9 cellular contexts compared by ENCODE assay signal in the genomic region with DNA sequence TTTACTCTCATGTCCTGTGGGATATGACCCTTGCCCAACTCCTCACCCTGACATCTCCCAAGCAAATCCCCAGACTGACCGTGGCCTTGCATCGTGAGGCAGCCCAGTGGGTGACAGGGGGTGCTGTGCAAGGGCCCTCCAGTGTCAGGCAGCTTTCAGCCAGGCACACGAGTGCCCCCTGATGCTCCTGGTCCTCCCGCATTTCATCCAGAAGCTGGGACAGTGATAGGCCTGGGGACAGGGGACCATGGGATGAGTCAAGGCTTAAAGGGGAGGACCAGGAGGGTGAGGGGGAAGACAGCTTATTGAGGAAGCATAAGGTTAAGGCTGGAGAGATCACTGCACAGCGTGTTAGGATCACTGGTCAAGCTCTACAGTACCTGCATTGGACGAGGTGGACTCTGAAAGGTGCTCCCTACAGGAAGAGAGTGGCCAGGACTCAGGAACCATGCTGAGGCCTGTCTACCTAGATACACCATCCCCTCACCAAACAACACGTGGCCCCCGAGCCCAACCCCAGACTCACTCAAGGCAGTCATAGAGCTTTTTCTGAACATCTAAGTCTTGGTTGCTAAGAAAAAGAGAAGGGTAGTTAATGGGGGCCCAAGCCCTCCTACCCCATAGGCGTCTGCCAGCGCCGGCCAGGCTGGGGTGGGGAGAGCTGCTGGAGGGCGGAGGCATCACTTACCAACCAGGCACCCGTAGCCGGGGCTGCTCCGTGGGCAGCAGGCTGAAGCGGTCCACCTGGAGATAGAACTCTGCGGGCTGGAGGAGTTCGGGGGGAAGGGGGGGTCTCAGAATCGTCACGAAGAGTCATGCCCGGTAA. TPM values are rescaled to one million over a fixed set of nuclear protein-coding genes. Genes with fewer than 3 reads are reported as not detected.
A peak's percentile ranks its signal among the peaks of the same experiment; 100 is the strongest.
DNase-seq lines count a peak whose midpoint lies in the region; ATAC-seq, FAIRE-seq and TF ChIP-seq lines count a peak whose summit lies in the region.
"Had no signal": no experiment of that assay in that cellular context is flagged by ENCODE, and none has a peak within 500 bp of the region (broad histone marks: within the 10 kb centered on the region; RNA-seq: fewer than 3 reads in every experiment).

No MANE protein-coding gene starts in this region.

- no peak overlapping the region for H2AFZ ChIP-seq in HepG2 (ENCODE audit: low read length)

- H3K4me1 ChIP-seq in HepG2 (ENCODE audit: insufficient read depth, low read length) (peaks cover 11% of the 10 kb centered on the region), thymus (ENCODE audit: control insufficient read depth, insufficient read depth, low read length) (peaks cover 14% of the 10 kb centered on the region)

- no peaks in the 10 kb centered on the region for H3K9me3 ChIP-seq in HepG2 (ENCODE audit: low read length)
- H3K9me3 ChIP-seq in thymus (ENCODE audit: control insufficient read depth): no peaks in the 10 kb centered on the region

- peak; percentile 15 for FAIRE-seq in HepG2 (lab: Jason Lieb, UNC)

- no TSS peak for BruUV-seq in HepG2 (replicated peaks; lab: Mats Ljungman, UMichigan)

- H4K20me1 ChIP-seq in HepG2 (ENCODE audit: insufficient read depth, low read length): 0 out of 2 replicates have a peak, but pooled peaks cover 3% of the 10 kb centered on the region

- peak overlapping the region; percentile 92 for H3K4me3 Mint-ChIP-seq in activated T-cell treated with anti-CD3 and anti-CD28 coated beads, Interleukin-2, amount 50 U/mL, for 24 hours
- H3K4me3 Mint-ChIP-seq in activated naive CD8-positive, alpha-beta T cell treated with anti-CD3 and anti-CD28 coated beads for 36 hours: peak overlapping the region; percentile 92

- H3K27me3 ChIP-seq in HepG2 (ENCODE audit: control insufficient read depth in 1 of 2, insufficient read depth in 2 of 2, low read length in 2 of 2): peaks cover 0 to 7% of the 10 kb centered on the region in 2 experiments; a peak in 4 of 5 replicates
- no peaks in the 10 kb centered on the region for H3K27me3 ChIP-seq in thymus (ENCODE audit: control insufficient read depth, insufficient read depth)

- H3K4me2 ChIP-seq in HepG2 (ENCODE audit: low read depth, low read length): peak overlapping the region; percentile 94

- TF ChIP-seq RAD21 in HepG2 (CRISPR knock-in tag; IDR thresholded peaks at IDR 0.05): no peak

- H3K27me3 Mint-ChIP-seq in activated T-cell treated with anti-CD3 and anti-CD28 coated beads, Interleukin-2, amount 50 U/mL, for 24 hours: no peaks in the 10 kb centered on the region
- no peaks in the 10 kb centered on the region for H3K27me3 Mint-ChIP-seq in activated naive CD8-positive, alpha-beta T cell treated with anti-CD3 and anti-CD28 coated beads for 36 hours

- H3K4me3 ChIP-seq in HepG2 (replicated peaks in 1 of 3; ENCODE audit: insufficient read depth in 1 of 3, low read depth in 2 of 3, low read length in 3 of 3) (peak overlapping the region; percentile 73 to 94 (median 93)), thymus (ENCODE audit: low read length) (peak overlapping the region; percentile 66)

- POLR2A ChIA-PET in HepG2 (lab: Yijun Ruan, JAX): interaction anchor here (1.1 kb wide), 1 partner anchor 130 kb away, joined by 3 read pairs; a partner anchor contains a TSS

- peaks cover 11% of the 10 kb centered on the region for H3K79me2 ChIP-seq in HepG2 (ENCODE audit: insufficient read depth, low read length)

- TF ChIP-seq EP300 in HepG2 (IDR thresholded peaks at IDR 0.05; ENCODE audit: low read depth in 2 of 2, low read length in 2 of 2) (no peak), HepG2 (CRISPR knock-in tag; IDR thresholded peaks at IDR 0.05; ENCODE audit: borderline replicate concordance) (no peak)

- peaks cover 6 to 10% of the 10 kb centered on the region in 2 experiments; a peak in 4 of 5 replicates for H3K36me3 ChIP-seq in HepG2 (replicated peaks in 1 of 2; ENCODE audit: control insufficient read depth in 1 of 2, insufficient read depth in 2 of 2, low read length in 2 of 2)
- peaks cover 60% of the 10 kb centered on the region for H3K36me3 ChIP-seq in thymus (ENCODE audit: control insufficient read depth, insufficient read depth)

- 33% methylated on average over 19 of the region's 21 CpGs for WGBS in HepG2 (ENCODE audit: low lambda C conversion rate)
- WGBS in thymus: 48% methylated on average over 21 of the region's 21 CpGs

- peaks cover 29% of the 10 kb centered on the region for H3K4me1 Mint-ChIP-seq in activated T-cell treated with anti-CD3 and anti-CD28 coated beads, Interleukin-2, amount 50 U/mL, for 24 hours (ENCODE audit: low read depth)
- H3K4me1 Mint-ChIP-seq in activated naive CD8-positive, alpha-beta T cell treated with anti-CD3 and anti-CD28 coated beads for 36 hours: peaks cover 26% of the 10 kb centered on the region

- in situ Hi-C loops in HepG2 (cut with HindIII; ENCODE audit: extremely low pct_ligation_motif_present, low pct_unique_long_range_greater_than_20kb): no loop called here

- no peak for TF ChIP-seq CTCF in HepG2 (CRISPR knock-in tag; IDR thresholded peaks at IDR 0.05)

- peak overlapping the region; percentile 87 for H3K27ac ChIP-seq in HepG2 (ENCODE audit: extremely low read length, insufficient read depth, low read length)
- no peak overlapping the region for H3K27ac ChIP-seq in thymus (ENCODE audit: low read depth)

- CTCF ChIA-PET in HepG2 (lab: Yijun Ruan, JAX; ENCODE audit: low intra/inter-chr PET ratio, low total read pairs): no interaction called here

- peak overlapping the region; percentile 87 for H3K9ac ChIP-seq in HepG2 (ENCODE audit: insufficient read depth, low read depth, low read length)

- H3K9me3 Mint-ChIP-seq in activated T-cell treated with anti-CD3 and anti-CD28 coated beads, Interleukin-2, amount 50 U/mL, for 24 hours: no peaks in the 10 kb centered on the region
- no peaks in the 10 kb centered on the region for H3K9me3 Mint-ChIP-seq in activated naive CD8-positive, alpha-beta T cell treated with anti-CD3 and anti-CD28 coated beads for 36 hours

- peaks cover 75% of the 10 kb centered on the region for H3K36me3 Mint-ChIP-seq in activated T-cell treated with anti-CD3 and anti-CD28 coated beads, Interleukin-2, amount 50 U/mL, for 24 hours (ENCODE audit: low read depth)
- peaks cover 10% of the 10 kb centered on the region for H3K36me3 Mint-ChIP-seq in activated naive CD8-positive, alpha-beta T cell treated with anti-CD3 and anti-CD28 coated beads for 36 hours

- intact Hi-C loops in HepG2 (cut with micrococcal nuclease; ENCODE audit: unreplicated experiment): no loop called here

- ATAC-seq in HepG2 (no peak), GM19328 (IDR thresholded peaks at IDR 0.05; ENCODE audit: unreplicated experiment) (no peak)

- DNase-seq in activated T-cell treated with anti-CD3 and anti-CD28 coated beads, Interleukin-2, amount 50 U/mL, for 24 hours: peak; percentile 55
- DNase-seq in activated T-cell treated with anti-CD3 and anti-CD28 coated beads, Interleukin-2, amount 50 U/mL, for 1 hour: no peak
- no peak for DNase-seq in activated naive CD8-positive, alpha-beta T cell treated with anti-CD3 and anti-CD28 coated beads for 36 hours
- no peak for DNase-seq in HepG2 (ENCODE audit: low spot score)
- no peak for DNase-seq in HK-2 (ENCODE audit: unreplicated experiment)
- no peak for DNase-seq in SIG-M5 treated with dmso at 0.1 percent for 504 hours (lab: John Stamatoyannopoulos, UW; ENCODE audit: unreplicated experiment)

- no peak for TF ChIP-seq POLR2A in HepG2 (IDR thresholded peaks at IDR 0.05; ENCODE audit: insufficient read depth in 1 of 2, low read depth in 2 of 2, low read length in 2 of 2)

- peak overlapping the region; percentile 98 for H3K27ac Mint-ChIP-seq in activated T-cell treated with anti-CD3 and anti-CD28 coated beads, Interleukin-2, amount 50 U/mL, for 24 hours
- peak overlapping the region; percentile 93 for H3K27ac Mint-ChIP-seq in activated naive CD8-positive, alpha-beta T cell treated with anti-CD3 and anti-CD28 coated beads for 36 hours

RNA-seq across cellular contexts. Expression of a gene that starts 1.0 kb away (rescaled TPM):
- 10 to 100 TPM; 48.0 to 50.3 TPM for total RNA-seq in activated naive CD8-positive, alpha-beta T cell treated with anti-CD3 and anti-CD28 coated beads for 36 hours
- total RNA-seq in HepG2 (2016; rRNA removed; fragmentation: Illumina TruSeq; extraction: Trizol): 26.1 and 32.6 TPM in 2 replicates
- 11.9 and 12.4 TPM in 2 replicates for total RNA-seq in HepG2 (2016; cell fraction: cytosol; rRNA removed; fragmentation: Illumina TruSeq; extraction: Trizol; ENCODE audit: low read depth)
- total RNA-seq in HepG2 (2016; cell fraction: insoluble cytoplasmic fraction; rRNA removed; fragmentation: Illumina TruSeq; extraction: Trizol): 22.4 and 31.8 TPM in 2 replicates
- total RNA-seq in HepG2 (2016; cell fraction: membrane; rRNA removed; fragmentation: Illumina TruSeq; extraction: Trizol): 20.9 and 24.1 TPM in 2 replicates
- total RNA-seq in HepG2 (2016; cell fraction: nucleus; rRNA removed; fragmentation: Illumina TruSeq; extraction: Trizol): 18.3 and 24.0 TPM in 2 replicates
- polyA plus RNA-seq in HepG2 (2011; rRNA removed) (37.1 and 38.3 TPM in 2 replicates), thymus (23.4 TPM)
- 15.3 and 28.8 TPM in 2 replicates for polyA plus RNA-seq in HepG2 (2011; cell fraction: cytosol; rRNA removed)
- polyA plus RNA-seq in HepG2 (2011; cell fraction: nucleus; rRNA removed): 82.8 and 84.5 TPM in 2 replicates
- polyA plus RNA-seq in HepG2 (2012): 28.9 and 29.0 TPM in 2 replicates
- polyA plus RNA-seq in HepG2 (2016; cell fraction: cytosol; fragmentation: Illumina TruSeq; extraction: Trizol; ENCODE audit: low read depth): 18.7 and 21.0 TPM in 2 replicates
- polyA plus RNA-seq in HepG2 (2016; cell fraction: insoluble cytoplasmic fraction; fragmentation: Illumina TruSeq; extraction: Trizol; ENCODE audit: low read depth): 30.7 and 42.2 TPM in 2 replicates
- 29.3 and 29.6 TPM in 2 replicates for polyA plus RNA-seq in HepG2 (2016; cell fraction: membrane; fragmentation: Illumina TruSeq; extraction: Trizol; ENCODE audit: low read depth)
- polyA plus RNA-seq in HepG2 (2016; cell fraction: nucleus; fragmentation: Illumina TruSeq; extraction: Trizol; ENCODE audit: insufficient read depth, low read depth): 42.9 and 46.5 TPM in 2 replicates
- polyA minus RNA-seq in HepG2 (2011; rRNA and poly(A)+ RNA removed; ENCODE audit: low replicate concordance): 39.4 and 41.0 TPM in 2 replicates
- 18.9 and 21.7 TPM in 2 replicates for polyA minus RNA-seq in HepG2 (2011; cell fraction: cytosol; rRNA and poly(A)+ RNA removed)
- 18.6 and 22.8 TPM in 2 replicates for polyA minus RNA-seq in HepG2 (2011; cell fraction: nucleus; rRNA and poly(A)+ RNA removed)

RNA-seq across cellular contexts. Expression of a gene that starts 1.7 kb away (rescaled TPM):
- total RNA-seq in activated naive CD8-positive, alpha-beta T cell treated with anti-CD3 and anti-CD28 coated beads for 36 hours: 1 to 10 TPM; 7.8 to 9.4 TPM
- 3.0 and 4.3 TPM in 2 replicates for total RNA-seq in HepG2 (2016; rRNA removed; fragmentation: Illumina TruSeq; extraction: Trizol)
- total RNA-seq in HepG2 (2016; cell fraction: cytosol; rRNA removed; fragmentation: Illumina TruSeq; extraction: Trizol; ENCODE audit: low read depth): 22.8 and 24.1 TPM in 2 replicates
- 2.5 and 4.0 TPM in 2 replicates for total RNA-seq in HepG2 (2016; cell fraction: insoluble cytoplasmic fraction; rRNA removed; fragmentation: Illumina TruSeq; extraction: Trizol)
- total RNA-seq in HepG2 (2016; cell fraction: membrane; rRNA removed; fragmentation: Illumina TruSeq; extraction: Trizol): 18.3 and 19.1 TPM in 2 replicates
- 1.6 and 2.2 TPM in 2 replicates for total RNA-seq in HepG2 (2016; cell fraction: nucleus; rRNA removed; fragmentation: Illumina TruSeq; extraction: Trizol)
- polyA plus RNA-seq in HepG2 (2011; rRNA removed) (3.5 and 3.6 TPM in 2 replicates), thymus (5.9 TPM)
- polyA plus RNA-seq in HepG2 (2011; cell fraction: cytosol; rRNA removed): 4.3 and 6.9 TPM in 2 replicates
- polyA plus RNA-seq in HepG2 (2011; cell fraction: nucleus; rRNA removed): 2.8 and 3.0 TPM in 2 replicates
- 1.3 and 2.2 TPM in 2 replicates for polyA plus RNA-seq in HepG2 (2012)
- polyA plus RNA-seq in HepG2 (2016; cell fraction: cytosol; fragmentation: Illumina TruSeq; extraction: Trizol; ENCODE audit: low read depth): 26.8 and 27.5 TPM in 2 replicates
- 2.2 and 3.0 TPM in 2 replicates for polyA plus RNA-seq in HepG2 (2016; cell fraction: insoluble cytoplasmic fraction; fragmentation: Illumina TruSeq; extraction: Trizol; ENCODE audit: low read depth)
- polyA plus RNA-seq in HepG2 (2016; cell fraction: membrane; fragmentation: Illumina TruSeq; extraction: Trizol; ENCODE audit: low read depth): 17.4 and 17.7 TPM in 2 replicates
- 1.5 and 2.9 TPM in 2 replicates for polyA plus RNA-seq in HepG2 (2016; cell fraction: nucleus; fragmentation: Illumina TruSeq; extraction: Trizol; ENCODE audit: insufficient read depth, low read depth)
- polyA minus RNA-seq in HepG2 (2011; rRNA and poly(A)+ RNA removed; ENCODE audit: low replicate concordance): 2.8 and 3.8 TPM in 2 replicates
- polyA minus RNA-seq in HepG2 (2011; cell fraction: cytosol; rRNA and poly(A)+ RNA removed): 0.79 and 2.1 TPM in 2 replicates
- 0.50 and 0.77 TPM in 2 replicates for polyA minus RNA-seq in HepG2 (2011; cell fraction: nucleus; rRNA and poly(A)+ RNA removed)

RNA-seq across cellular contexts. Expression of a gene that starts 7.5 kb away (rescaled TPM):
- 10 to 100 TPM in 1 of 2 experiments, 1 to 10 TPM in 1; 9.3 to 10.7 TPM for total RNA-seq in activated naive CD8-positive, alpha-beta T cell treated with anti-CD3 and anti-CD28 coated beads for 36 hours
- total RNA-seq in HepG2 (2016; rRNA removed; fragmentation: Illumina TruSeq; extraction: Trizol): 20.8 and 21.4 TPM in 2 replicates
- total RNA-seq in HepG2 (2016; cell fraction: cytosol; rRNA removed; fragmentation: Illumina TruSeq; extraction: Trizol; ENCODE audit: low read depth): 10.8 and 12.4 TPM in 2 replicates
- 17.9 and 24.2 TPM in 2 replicates for total RNA-seq in HepG2 (2016; cell fraction: insoluble cytoplasmic fraction; rRNA removed; fragmentation: Illumina TruSeq; extraction: Trizol)
- 17.6 and 19.5 TPM in 2 replicates for total RNA-seq in HepG2 (2016; cell fraction: membrane; rRNA removed; fragmentation: Illumina TruSeq; extraction: Trizol)
- 13.8 and 15.4 TPM in 2 replicates for total RNA-seq in HepG2 (2016; cell fraction: nucleus; rRNA removed; fragmentation: Illumina TruSeq; extraction: Trizol)
- polyA plus RNA-seq in HepG2 (2011; rRNA removed): 10.8 and 12.2 TPM in 2 replicates
- polyA plus RNA-seq in HepG2 (2011; cell fraction: cytosol; rRNA removed): 6.0 and 11.2 TPM in 2 replicates
- 29.2 and 37.2 TPM in 2 replicates for polyA plus RNA-seq in HepG2 (2011; cell fraction: nucleus; rRNA removed)
- 9.4 and 12.3 TPM in 2 replicates for polyA plus RNA-seq in HepG2 (2012)
- polyA plus RNA-seq in HepG2 (2016; cell fraction: cytosol; fragmentation: Illumina TruSeq; extraction: Trizol; ENCODE audit: low read depth): 11.8 and 13.2 TPM in 2 replicates
- polyA plus RNA-seq in HepG2 (2016; cell fraction: insoluble cytoplasmic fraction; fragmentation: Illumina TruSeq; extraction: Trizol; ENCODE audit: low read depth): 18.0 and 18.5 TPM in 2 replicates
- polyA plus RNA-seq in HepG2 (2016; cell fraction: membrane; fragmentation: Illumina TruSeq; extraction: Trizol; ENCODE audit: low read depth): 9.5 and 15.3 TPM in 2 replicates
- polyA plus RNA-seq in HepG2 (2016; cell fraction: nucleus; fragmentation: Illumina TruSeq; extraction: Trizol; ENCODE audit: insufficient read depth, low read depth): 33.6 and 35.0 TPM in 2 replicates
- 6.6 and 7.1 TPM in 2 replicates for polyA minus RNA-seq in HepG2 (2011; rRNA and poly(A)+ RNA removed; ENCODE audit: low replicate concordance)
- polyA minus RNA-seq in HepG2 (2011; cell fraction: cytosol; rRNA and poly(A)+ RNA removed): 4.5 and 7.8 TPM in 2 replicates
- 3.6 and 3.9 TPM in 2 replicates for polyA minus RNA-seq in HepG2 (2011; cell fraction: nucleus; rRNA and poly(A)+ RNA removed)
- 31.3 TPM for polyA plus RNA-seq in thymus

RNA-seq across cellular contexts. Expression of a gene that starts 7.6 kb away (rescaled TPM):
- 1 to 10 TPM; 1.3 to 1.8 TPM for total RNA-seq in activated naive CD8-positive, alpha-beta T cell treated with anti-CD3 and anti-CD28 coated beads for 36 hours
- 1.7 and 3.1 TPM in 2 replicates for total RNA-seq in HepG2 (2016; rRNA removed; fragmentation: Illumina TruSeq; extraction: Trizol)
- 1.9 and 2.8 TPM in 2 replicates for total RNA-seq in HepG2 (2016; cell fraction: cytosol; rRNA removed; fragmentation: Illumina TruSeq; extraction: Trizol; ENCODE audit: low read depth)
- 2.1 and 4.2 TPM in 2 replicates for total RNA-seq in HepG2 (2016; cell fraction: insoluble cytoplasmic fraction; rRNA removed; fragmentation: Illumina TruSeq; extraction: Trizol)
- 2.2 and 3.5 TPM in 2 replicates for total RNA-seq in HepG2 (2016; cell fraction: membrane; rRNA removed; fragmentation: Illumina TruSeq; extraction: Trizol)
- 1.9 and 4.3 TPM in 2 replicates for total RNA-seq in HepG2 (2016; cell fraction: nucleus; rRNA removed; fragmentation: Illumina TruSeq; extraction: Trizol)
- polyA plus RNA-seq in HepG2 (2011; rRNA removed) (1.5 and 2.0 TPM in 2 replicates), thymus (9.4 TPM)
- 1.8 and 2.8 TPM in 2 replicates for polyA plus RNA-seq in HepG2 (2011; cell fraction: cytosol; rRNA removed)
- polyA plus RNA-seq in HepG2 (2011; cell fraction: nucleus; rRNA removed): 7.9 and 8.0 TPM in 2 replicates
- polyA plus RNA-seq in HepG2 (2012): 1.3 and 1.7 TPM in 2 replicates
- polyA plus RNA-seq in HepG2 (2016; cell fraction: cytosol; fragmentation: Illumina TruSeq; extraction: Trizol; ENCODE audit: low read depth): 1.6 and 2.1 TPM in 2 replicates
- polyA plus RNA-seq in HepG2 (2016; cell fraction: insoluble cytoplasmic fraction; fragmentation: Illumina TruSeq; extraction: Trizol; ENCODE audit: low read depth): 2.2 and 3.1 TPM in 2 replicates
- 2.3 and 2.5 TPM in 2 replicates for polyA plus RNA-seq in HepG2 (2016; cell fraction: membrane; fragmentation: Illumina TruSeq; extraction: Trizol; ENCODE audit: low read depth)
- polyA plus RNA-seq in HepG2 (2016; cell fraction: nucleus; fragmentation: Illumina TruSeq; extraction: Trizol; ENCODE audit: insufficient read depth, low read depth): 5.2 and 6.4 TPM in 2 replicates
- 0.12 and 1.3 TPM in 2 replicates for polyA minus RNA-seq in HepG2 (2011; rRNA and poly(A)+ RNA removed; ENCODE audit: low replicate concordance)
- 0.53 and 0.79 TPM in 2 replicates for polyA minus RNA-seq in HepG2 (2011; cell fraction: cytosol; rRNA and poly(A)+ RNA removed)
- 0.62 and 0.64 TPM in 2 replicates for polyA minus RNA-seq in HepG2 (2011; cell fraction: nucleus; rRNA and poly(A)+ RNA removed)
- total RNA-seq: Daoy had no signal

RNA-seq across cellular contexts. Expression of a gene that starts 14.1 kb away (rescaled TPM):
- total RNA-seq in activated naive CD8-positive, alpha-beta T cell treated with anti-CD3 and anti-CD28 coated beads for 36 hours: 100 to 1,000 TPM; 136 to 140 TPM
- total RNA-seq in HepG2 (2016; rRNA removed; fragmentation: Illumina TruSeq; extraction: Trizol): 0.91 and 1.3 TPM in 2 replicates
- 0.35 TPM in 1 of 2 replicates, not detected in the other for total RNA-seq in HepG2 (2016; cell fraction: cytosol; rRNA removed; fragmentation: Illumina TruSeq; extraction: Trizol; ENCODE audit: low read depth)
- 0.70 and 1.1 TPM in 2 replicates for total RNA-seq in HepG2 (2016; cell fraction: insoluble cytoplasmic fraction; rRNA removed; fragmentation: Illumina TruSeq; extraction: Trizol)
- 0.53 and 0.79 TPM in 2 replicates for total RNA-seq in HepG2 (2016; cell fraction: membrane; rRNA removed; fragmentation: Illumina TruSeq; extraction: Trizol)
- 1.4 and 1.8 TPM in 2 replicates for total RNA-seq in HepG2 (2016; cell fraction: nucleus; rRNA removed; fragmentation: Illumina TruSeq; extraction: Trizol)
- polyA plus RNA-seq in HepG2 (2011; rRNA removed) (2.7 and 3.9 TPM in 2 replicates), thymus (85.6 TPM)
- polyA plus RNA-seq in HepG2 (2011; cell fraction: cytosol; rRNA removed): 1.2 and 1.7 TPM in 2 replicates
- polyA plus RNA-seq in HepG2 (2011; cell fraction: nucleus; rRNA removed): 44.9 and 54.0 TPM in 2 replicates
- polyA plus RNA-seq in HepG2 (2012): 3.5 and 5.1 TPM in 2 replicates
- polyA plus RNA-seq in HepG2 (2016; cell fraction: cytosol; fragmentation: Illumina TruSeq; extraction: Trizol; ENCODE audit: low read depth): 0.63 and 0.69 TPM in 2 replicates
- 0.79 and 1.0 TPM in 2 replicates for polyA plus RNA-seq in HepG2 (2016; cell fraction: insoluble cytoplasmic fraction; fragmentation: Illumina TruSeq; extraction: Trizol; ENCODE audit: low read depth)
- polyA plus RNA-seq in HepG2 (2016; cell fraction: membrane; fragmentation: Illumina TruSeq; extraction: Trizol; ENCODE audit: low read depth): 0.58 and 0.64 TPM in 2 replicates
- 6.0 and 8.0 TPM in 2 replicates for polyA plus RNA-seq in HepG2 (2016; cell fraction: nucleus; fragmentation: Illumina TruSeq; extraction: Trizol; ENCODE audit: insufficient read depth, low read depth)
- 0.23 and 5.9 TPM in 2 replicates for polyA minus RNA-seq in HepG2 (2011; rRNA and poly(A)+ RNA removed; ENCODE audit: low replicate concordance)
- polyA minus RNA-seq in HepG2 (2011; cell fraction: cytosol; rRNA and poly(A)+ RNA removed): 1.2 and 3.3 TPM in 2 replicates
- polyA minus RNA-seq in HepG2 (2011; cell fraction: nucleus; rRNA and poly(A)+ RNA removed): 8.9 and 9.2 TPM in 2 replicates
